In genomic region chr12:56223571-56224101, GRCh38 we compare ENCODE assay signal across 8 cellular contexts. TPM values are rescaled to one million over a fixed set of nuclear protein-coding genes. Genes with fewer than 3 reads are reported as not detected.
DNase-seq lines count a peak whose midpoint lies in the region; ATAC-seq and TF ChIP-seq lines count a peak whose summit lies in the region.

No MANE protein-coding gene starts in this region.

- peak overlapping the region; percentile 78 for H3K27ac Mint-ChIP-seq in stimulated activated naive CD8-positive, alpha-beta T cell treated with anti-CD3 and anti-CD28 coated beads, Interleukin-15, Interleukin-2, amounts not matched to agents 100 ng/mL and 50 ng/mL, for 24 hours
- H3K27ac Mint-ChIP-seq in MCF 10A (ENCODE audit: low read depth, unreplicated experiment): peak overlapping the region; percentile 88

- peaks cover 43% of the 10 kb centered on the region for H3K4me1 Mint-ChIP-seq in stimulated activated naive CD8-positive, alpha-beta T cell treated with anti-CD3 and anti-CD28 coated beads, Interleukin-15, Interleukin-2, amounts not matched to agents 100 ng/mL and 50 ng/mL, for 24 hours (ENCODE audit: low read depth)
- H3K4me1 Mint-ChIP-seq in MCF 10A (ENCODE audit: insufficient read depth, unreplicated experiment): peaks cover 24% of the 10 kb centered on the region

- H3K36me3 Mint-ChIP-seq in stimulated activated naive CD8-positive, alpha-beta T cell treated with anti-CD3 and anti-CD28 coated beads, Interleukin-15, Interleukin-2, amounts not matched to agents 100 ng/mL and 50 ng/mL, for 24 hours (ENCODE audit: low read depth): peaks cover 13% of the 10 kb centered on the region
- H3K36me3 Mint-ChIP-seq in MCF 10A (ENCODE audit: insufficient read depth, unreplicated experiment): peaks cover 15% of the 10 kb centered on the region

- H3K9me3 ChIP-seq in mucosa of descending colon: no peaks in the 10 kb centered on the region

- H3K4me3 Mint-ChIP-seq in stimulated activated naive CD8-positive, alpha-beta T cell treated with anti-CD3 and anti-CD28 coated beads, Interleukin-15, Interleukin-2, amounts not matched to agents 100 ng/mL and 50 ng/mL, for 24 hours: peak overlapping the region; percentile 90
- H3K4me3 Mint-ChIP-seq in MCF 10A (ENCODE audit: unreplicated experiment): peak overlapping the region; percentile 82

- no peaks in the 10 kb centered on the region for H3K27me3 Mint-ChIP-seq in stimulated activated naive CD8-positive, alpha-beta T cell treated with anti-CD3 and anti-CD28 coated beads, Interleukin-15, Interleukin-2, amounts not matched to agents 100 ng/mL and 50 ng/mL, for 24 hours
- no peaks in the 10 kb centered on the region for H3K27me3 Mint-ChIP-seq in MCF 10A (ENCODE audit: insufficient read depth, unreplicated experiment)

- no peak for ATAC-seq in stimulated activated naive CD8-positive, alpha-beta T cell treated with anti-CD3 and anti-CD28 coated beads, Interleukin-15, Interleukin-2, amounts not matched to agents 100 U/mL and 50 U/mL, for 24 hours
- ATAC-seq in mucosa of descending colon: peak; percentile 0
- no peak for ATAC-seq in HG03520 (IDR thresholded peaks at IDR 0.05; ENCODE audit: unreplicated experiment)

- H3K4me1 ChIP-seq in mucosa of descending colon (ENCODE audit: low read depth): peaks cover 27% of the 10 kb centered on the region

- no peaks in the 10 kb centered on the region for H3K9me3 Mint-ChIP-seq in stimulated activated naive CD8-positive, alpha-beta T cell treated with anti-CD3 and anti-CD28 coated beads, Interleukin-15, Interleukin-2, amounts not matched to agents 100 ng/mL and 50 ng/mL, for 24 hours
- no peaks in the 10 kb centered on the region for H3K9me3 Mint-ChIP-seq in MCF 10A (ENCODE audit: unreplicated experiment)

- DNase-seq in stimulated activated naive CD8-positive, alpha-beta T cell treated with anti-CD3 and anti-CD28 coated beads, Interleukin-15, Interleukin-2, amounts not matched to agents 100 U/mL and 50 U/mL, for 24 hours: no peak
- DNase-seq in MCF 10A (ENCODE audit: unreplicated experiment) (no peak), mucosa of descending colon (no peak), COR-L47 (lab: John Stamatoyannopoulos, UW) (no peak), ecto neural progenitor cell (ENCODE audit: low spot score) (no peak), HPDE6-E6E7 (ENCODE audit: extremely low spot score) (no peak)

- intact Hi-C loops in MCF 10A (cut with micrococcal nuclease) (loop anchor here (1.0 to 10.0 kb wide), 4 partner anchors 30 to 489 kb away; no protein-coding TSS in a partner anchor), mucosa of descending colon (cut with DNase I, micrococcal nuclease) (no loop called here)

- POLR2A ChIA-PET in MCF 10A (lab: Yijun Ruan, JAX): interaction anchor here (0.6 to 4.0 kb wide), 5 partner anchors 9 to 43 kb away, joined by 3 to 108 read pairs (median 3); partner anchors contain the start of genes ANKRD52 and SMARCC2

- TF ChIP-seq CTCF in MCF 10A (IDR thresholded peaks at IDR 0.05; ENCODE audit: unreplicated experiment): no peak
- no peak for TF ChIP-seq CTCF in mucosa of descending colon (IDR thresholded peaks at IDR 0.05)

- CTCF ChIA-PET in MCF 10A (lab: Yijun Ruan, JAX): interaction anchor here (0.7 to 2.9 kb wide), 8 partner anchors 17 to 485 kb away, joined by 4 to 36 read pairs (median 12); partner anchors contain the start of genes ANKRD52 and ZC3H10

- H3K36me3 ChIP-seq in mucosa of descending colon (ENCODE audit: low read depth): peaks cover 4% of the 10 kb centered on the region

- BruUV-seq in MCF 10A (replicated peaks; lab: Mats Ljungman, UMichigan): no TSS peak

- no peak overlapping the region for H3K4me3 ChIP-seq in mucosa of descending colon

RNA-seq across cellular contexts. Expression of gene NABP2, which starts 0.5 kb away (rescaled TPM):
- total RNA-seq in MCF 10A (2022) (53.3 and 56.2 TPM in 2 replicates), mucosa of descending colon (10 to 100 TPM; 22.2 to 37.3 (median 30.2) TPM)

RNA-seq across cellular contexts. Expression of gene RNF41, which starts 1.9 kb away (rescaled TPM):
- total RNA-seq in MCF 10A (2022) (92.1 and 108 TPM in 2 replicates), mucosa of descending colon (10 to 100 TPM; 30.4 to 51.5 (median 32.1) TPM)

RNA-seq across cellular contexts. Expression of gene SLC39A5, which starts 6.2 kb away (rescaled TPM):
- total RNA-seq in MCF 10A (2022) (not detected in 2 replicates), mucosa of descending colon (100 to 1,000 TPM in 2 of 3 donors, 10 to 100 TPM in 1; 88.4 to 298 (median 129) TPM)

RNA-seq across cellular contexts. Expression of gene SMARCC2, which starts 34.4 kb away (rescaled TPM):
- total RNA-seq in MCF 10A (2022): 52.1 and 57.0 TPM in 2 replicates
- 100 to 1,000 TPM in 2 of 3 donors, 10 to 100 TPM in 1; 91.7 to 163 (median 116) TPM for total RNA-seq in mucosa of descending colon

RNA-seq across cellular contexts. Expression of gene ANKRD52, which starts 34.5 kb away (rescaled TPM):
- 46.3 and 73.8 TPM in 2 replicates for total RNA-seq in MCF 10A (2022)
- 10 to 100 TPM; 35.6 to 53.8 (median 43.1) TPM for total RNA-seq in mucosa of descending colon

Comparison
In these comparisons a context has a peak if more than half of its experiments do, and no peak if none do; other contexts are left out.
1. RNA of gene SLC39A5, which starts 6.2 kb away (total RNA-seq): 88.4 to 298 TPM in mucosa of descending colon; not detected in MCF 10A; every median in the first group is over 10 times any median in the second.